9 cellular contexts compared by ENCODE assay signal in the genomic region with DNA sequence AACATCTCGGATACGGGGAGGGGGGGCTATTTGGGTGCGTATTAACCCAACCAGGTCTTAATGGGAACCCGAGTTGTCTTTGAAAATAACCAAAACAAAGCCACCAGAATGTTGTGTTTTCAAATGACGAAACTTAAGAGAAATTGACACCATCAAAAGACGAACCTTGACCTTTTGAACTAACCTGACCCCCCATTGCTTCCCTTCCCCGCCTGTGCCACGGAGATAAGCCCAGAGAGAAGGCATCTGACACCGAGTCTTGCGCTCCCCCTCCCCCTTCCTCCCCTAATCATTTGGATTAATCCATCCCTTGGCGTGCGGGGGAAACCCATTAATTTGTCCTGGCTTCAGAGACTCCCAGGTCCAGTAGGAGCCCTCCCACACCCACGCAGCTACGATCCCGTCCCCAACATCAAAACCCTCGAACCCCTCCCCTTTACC.
DNase-seq lines count a peak whose midpoint lies in the region; ATAC-seq, FAIRE-seq and TF ChIP-seq lines count a peak whose summit lies in the region.
"Had no signal": no experiment of that assay in that cellular context is flagged by ENCODE, and none has a peak within 500 bp of the region (broad histone marks: within the 10 kb centered on the region; RNA-seq: fewer than 3 reads in every experiment).

No MANE protein-coding gene starts in this region.

- H3K36me3 ChIP-seq in DND-41 (ENCODE audit: insufficient read depth, low read length) (peaks cover 5% of the 10 kb centered on the region; the same call in 1 of the 2 replicates), duodenal mucosa (ENCODE audit: control insufficient read depth in 1 of 2, insufficient read depth in 2 of 2, low read length in 2 of 2) (no peaks in the 10 kb centered on the region), neuron (ENCODE audit: insufficient read depth, low read length) (no peaks in the 10 kb centered on the region)

- no peaks in the 10 kb centered on the region for H3K9me3 ChIP-seq in DND-41 (ENCODE audit: insufficient read depth, low read length, severe bottlenecking)
- H3K9me3 ChIP-seq in duodenal mucosa (ENCODE audit: control insufficient read depth in 1 of 2, low read length in 2 of 2): no peaks in the 10 kb centered on the region
- no peaks in the 10 kb centered on the region for H3K9me3 ChIP-seq in neuron (ENCODE audit: low read length)

- peaks cover 11% of the 10 kb centered on the region for H3K27me3 ChIP-seq in DND-41 (ENCODE audit: insufficient read depth, low read length, poor library complexity)
- no peaks in the 10 kb centered on the region for H3K27me3 ChIP-seq in duodenal mucosa (ENCODE audit: control insufficient read depth in 1 of 2, insufficient read depth in 2 of 2, low read length in 2 of 2)
- no peaks in the 10 kb centered on the region for H3K27me3 ChIP-seq in neuron (ENCODE audit: insufficient read depth, low read length)

- no peak for ATAC-seq in DND-41 (ENCODE audit: insufficient read depth, low read depth)

- DNase-seq in DND-41: no peak
- peak; percentile 66 for DNase-seq in NCI-H526 treated with DMSO at 0.1 percent for 48 hours (lab: John Stamatoyannopoulos, UW)
- no peak for DNase-seq in inferior parietal cortex (ENCODE audit: extremely low spot score)
- no peak for DNase-seq in stimulated activated CD8-positive, alpha-beta memory T cell treated with anti-CD3 and anti-CD28 coated beads, Interleukin-4, amount 100 ng/mL, for 48 hours
- DNase-seq in GM19239 (ENCODE audit: insufficient read length, low spot score): no peak
- DNase-seq in SIG-M5 (lab: John Stamatoyannopoulos, UW): no peak
- DNase-seq: NCI-H2029 treated with DMSO at 0.1 percent for 48 hours had no signal

- peaks cover 50% of the 10 kb centered on the region for H3K4me1 ChIP-seq in DND-41 (ENCODE audit: insufficient read depth, low read length)
- peaks cover 19 to 39% of the 10 kb centered on the region in 2 donors for H3K4me1 ChIP-seq in duodenal mucosa (ENCODE audit: control insufficient read depth in 1 of 2, insufficient read depth in 2 of 2, low read length in 2 of 2)
- peaks cover 25% of the 10 kb centered on the region for H3K4me1 ChIP-seq in neuron (ENCODE audit: insufficient read depth, low read length)

- H3K4me3 ChIP-seq in DND-41 (ENCODE audit: low read depth in 1 of 2, low read length in 2 of 2): peak overlapping the region in 1 of 2 experiments; percentile 66; a peak in 2 of 4 replicates
- peak overlapping the region; percentile 79 to 81 for H3K4me3 ChIP-seq in duodenal mucosa (ENCODE audit: low read depth in 1 of 2, low read length in 2 of 2)
- H3K4me3 ChIP-seq in neuron (ENCODE audit: low read length): peak overlapping the region; percentile 98

- H3K4me2 ChIP-seq in DND-41 (ENCODE audit: insufficient read depth, low read length): peak overlapping the region; percentile 88

- peak overlapping the region; percentile 66; the same call in 1 of the 2 replicates for H3K9ac ChIP-seq in DND-41 (ENCODE audit: low read depth, low read length)
- peak overlapping the region; percentile 61 to 66 for H3K9ac ChIP-seq in duodenal mucosa (ENCODE audit: low read depth in 1 of 2, low read length in 2 of 2)

- no peak overlapping the region for H2AFZ ChIP-seq in DND-41 (ENCODE audit: low read depth, low read length)
- H2AFZ ChIP-seq in neuron (ENCODE audit: low read depth, low read length): peak overlapping the region; percentile 20

- FAIRE-seq in GM19239 (lab: Jason Lieb, UNC): no peak

- H3K27ac ChIP-seq in DND-41 (ENCODE audit: low read length): no peak overlapping the region
- no peak overlapping the region for H3K27ac ChIP-seq in duodenal mucosa (ENCODE audit: low read depth, low read length)

- no peaks in the 10 kb centered on the region for H4K20me1 ChIP-seq in DND-41 (ENCODE audit: insufficient read depth, low read length)

- TF ChIP-seq CTCF in DND-41 (IDR thresholded peaks at IDR 0.05; ENCODE audit: borderline replicate concordance, extremely low read depth, low read length, poor library complexity, severe bottlenecking): no peak

- peaks cover 28% of the 10 kb centered on the region for H3K79me2 ChIP-seq in DND-41 (ENCODE audit: insufficient read depth, low read length)
